1 cellular context compared by ENCODE assay signal in the genomic region with DNA sequence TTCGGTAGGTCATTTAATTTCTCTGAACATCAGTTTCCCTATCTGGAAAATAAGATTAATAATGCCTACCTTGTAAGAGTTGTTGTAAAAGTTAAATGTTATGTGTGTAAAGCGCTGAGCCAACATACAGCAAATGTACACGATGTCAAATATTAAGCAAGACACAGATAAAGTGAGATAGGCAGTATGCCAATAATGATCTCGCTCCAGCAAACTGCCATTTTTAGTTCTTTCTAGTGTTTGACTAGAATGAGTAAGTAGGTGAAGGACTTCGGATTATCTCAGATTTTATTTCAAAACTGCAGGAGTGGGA.
TF ChIP-seq lines count a peak whose summit lies in the region.

No MANE protein-coding gene starts in this region.

TF ChIP-seq in HCT116, 20 proteins besides CTCF, POLR2A, EP300 and RAD21 (continued from another document):
- TF ChIP-seq, protein P1, sequence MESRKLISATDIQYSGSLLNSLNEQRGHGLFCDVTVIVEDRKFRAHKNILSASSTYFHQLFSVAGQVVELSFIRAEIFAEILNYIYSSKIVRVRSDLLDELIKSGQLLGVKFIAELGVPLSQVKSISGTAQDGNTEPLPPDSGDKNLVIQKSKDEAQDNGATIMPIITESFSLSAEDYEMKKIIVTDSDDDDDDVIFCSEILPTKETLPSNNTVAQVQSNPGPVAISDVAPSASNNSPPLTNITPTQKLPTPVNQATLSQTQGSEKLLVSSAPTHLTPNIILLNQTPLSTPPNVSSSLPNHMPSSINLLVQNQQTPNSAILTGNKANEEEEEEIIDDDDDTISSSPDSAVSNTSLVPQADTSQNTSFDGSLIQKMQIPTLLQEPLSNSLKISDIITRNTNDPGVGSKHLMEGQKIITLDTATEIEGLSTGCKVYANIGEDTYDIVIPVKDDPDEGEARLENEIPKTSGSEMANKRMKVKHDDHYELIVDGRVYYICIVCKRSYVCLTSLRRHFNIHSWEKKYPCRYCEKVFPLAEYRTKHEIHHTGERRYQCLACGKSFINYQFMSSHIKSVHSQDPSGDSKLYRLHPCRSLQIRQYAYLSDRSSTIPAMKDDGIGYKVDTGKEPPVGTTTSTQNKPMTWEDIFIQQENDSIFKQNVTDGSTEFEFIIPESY (IDR thresholded peaks at IDR 0.05; ENCODE audit: extremely low read depth, insufficient replicate concordance, low read length): no peak
- no peak for TF ChIP-seq EZH2phosphoT487 (IDR thresholded peaks at IDR 0.05; ENCODE audit: borderline replicate concordance)
- no peak for TF ChIP-seq CBX3 (IDR thresholded peaks at IDR 0.05; ENCODE audit: low read depth)
- no peak for TF ChIP-seq JUND (IDR thresholded peaks at IDR 0.05)
- no peak for TF ChIP-seq TCF7L2 (IDR thresholded peaks at IDR 0.05; ENCODE audit: borderline replicate concordance, extremely low read depth, insufficient read depth, insufficient read length)
